8 cellular contexts compared by ENCODE assay signal in the genomic region with DNA sequence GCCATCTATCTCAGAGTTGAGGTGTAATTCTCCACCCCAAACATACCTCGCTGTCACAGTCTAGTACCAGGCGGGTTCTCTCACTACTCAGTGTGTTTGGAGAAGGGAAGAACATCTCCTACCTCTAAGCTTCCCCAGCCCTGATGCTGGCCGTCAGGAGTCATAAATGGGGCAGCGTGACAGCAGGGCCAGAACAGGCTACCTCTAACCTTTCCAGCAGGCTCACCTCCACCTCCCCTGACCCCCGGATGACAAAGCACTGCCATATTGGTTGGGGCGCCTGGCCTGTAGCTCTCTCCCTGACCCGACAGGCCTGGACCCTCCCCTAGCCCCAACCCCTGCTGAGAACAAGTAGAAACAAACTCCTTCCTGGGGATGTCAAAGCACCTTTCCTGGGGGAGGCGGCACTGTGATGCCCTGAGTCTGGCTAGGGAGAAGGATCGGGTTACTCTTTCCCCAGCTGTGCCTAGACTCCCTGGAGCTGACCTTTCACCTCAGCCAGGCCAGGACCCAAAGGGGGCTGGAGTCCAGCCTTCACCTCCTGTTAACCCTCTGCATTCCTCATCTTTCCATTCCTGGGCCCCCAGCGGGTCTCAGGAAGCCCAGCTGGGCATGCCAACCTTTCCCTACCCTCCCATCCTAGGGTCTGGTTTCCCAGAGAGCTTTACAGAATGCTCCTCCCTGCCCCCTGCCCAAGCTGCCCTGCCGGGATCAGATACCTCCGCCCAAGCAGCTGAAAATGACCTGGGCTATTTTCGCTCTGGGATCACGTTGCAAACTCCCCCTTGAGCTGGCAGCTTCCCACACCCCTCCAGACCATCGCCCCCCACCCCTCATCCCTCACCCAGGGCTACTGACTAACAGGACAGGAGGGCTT. TPM values are rescaled to one million over a fixed set of nuclear protein-coding genes. Genes with fewer than 3 reads are reported as not detected.
DNase-seq lines count a peak whose midpoint lies in the region; ATAC-seq and TF ChIP-seq lines count a peak whose summit lies in the region.
"Had no signal": no experiment of that assay in that cellular context is flagged by ENCODE, and none has a peak within 500 bp of the region (broad histone marks: within the 10 kb centered on the region; RNA-seq: fewer than 3 reads in every experiment).

No MANE protein-coding gene starts in this region.

- peak overlapping the region; percentile 18 for H3K4me3 ChIP-seq in HUES48 (ENCODE audit: low read depth, low read length)
- peak overlapping the region in 1 of 2 donors; percentile 55 for H3K4me3 ChIP-seq in ascending aorta
- H3K4me3 ChIP-seq in BE2C (ENCODE audit: low read depth, low read length) = no peak overlapping the region

- no peak for DNase-seq in ascending aorta (ENCODE audit: low spot score in 2 of 2)
- DNase-seq in immature natural killer cell = no peak
- no peak for DNase-seq in stimulated activated naive B cell treated with anti-CD40 and anti-IgM and Interleukin-4, amounts not matched to agents 10 μg/mL and 1 μg/mL and 100 μg/mL, for 72 hours
- DNase-seq in BE2C = no peak
- no peak for DNase-seq in glomerular visceral epithelial cell (ENCODE audit: extremely low spot score)
- no peak for DNase-seq in NCI-H2081 treated with DMSO at 0.1 percent for 48 hours (lab: John Stamatoyannopoulos, UW)
- DNase-seq: NCI-H1436 had no signal

- no peaks in the 10 kb centered on the region for H3K36me3 Mint-ChIP-seq in immature natural killer cell
- H3K36me3 Mint-ChIP-seq in stimulated activated naive B cell treated with anti-CD40 and anti-IgM and Interleukin-4, amounts not matched to agents 10 μg/mL and 1 μg/mL and 100 μg/mL, for 72 hours = peaks cover 0 to 3% of the 10 kb centered on the region in 2 donors

- no peak for ATAC-seq in stimulated activated naive B cell treated with anti-CD40 and anti-IgM and Interleukin-4, amounts not matched to agents 10 μg/mL and 1 μg/mL and 100 μg/mL, for 72 hours (replicated peaks)

- H3K27me3 ChIP-seq in HUES48 (ENCODE audit: control insufficient read depth, insufficient read depth, low read length) (no peaks in the 10 kb centered on the region), ascending aorta (no peaks in the 10 kb centered on the region), BE2C (no peaks in the 10 kb centered on the region)

- 0 out of 2 replicates have a peak overlapping the region, but pooled peaks have one; percentile 13 for H3K9ac ChIP-seq in HUES48 (ENCODE audit: low read depth, low read length)

- H3K4me1 Mint-ChIP-seq in immature natural killer cell = peaks cover 47 to 65% of the 10 kb centered on the region in 2 donors
- H3K4me1 Mint-ChIP-seq in stimulated activated naive B cell treated with anti-CD40 and anti-IgM and Interleukin-4, amounts not matched to agents 10 μg/mL and 1 μg/mL and 100 μg/mL, for 72 hours = peaks cover 41 to 69% of the 10 kb centered on the region in 2 donors

- no peaks in the 10 kb centered on the region for H3K9me3 Mint-ChIP-seq in immature natural killer cell
- no peaks in the 10 kb centered on the region for H3K9me3 Mint-ChIP-seq in stimulated activated naive B cell treated with anti-CD40 and anti-IgM and Interleukin-4, amounts not matched to agents 10 μg/mL and 1 μg/mL and 100 μg/mL, for 72 hours

- H3K27me3 Mint-ChIP-seq in immature natural killer cell (ENCODE audit: low read depth in 3 of 3) = peaks cover 0 to 9% (median 4%) of the 10 kb centered on the region in 3 donors
- no peaks in the 10 kb centered on the region for H3K27me3 Mint-ChIP-seq in stimulated activated naive B cell treated with anti-CD40 and anti-IgM and Interleukin-4, amounts not matched to agents 10 μg/mL and 1 μg/mL and 100 μg/mL, for 72 hours

- intact Hi-C loops in ascending aorta (cut with DNase I) = loop anchor here (1.0 kb wide), 1 partner anchor 41 kb away; no protein-coding TSS in a partner anchor

- H3K27ac Mint-ChIP-seq in immature natural killer cell = peak overlapping the region; percentile 9 to 85 (median 75)
- no peak overlapping the region for H3K27ac Mint-ChIP-seq in stimulated activated naive B cell treated with anti-CD40 and anti-IgM and Interleukin-4, amounts not matched to agents 10 μg/mL and 1 μg/mL and 100 μg/mL, for 72 hours

- no peaks in the 10 kb centered on the region for H3K9me3 ChIP-seq in HUES48 (ENCODE audit: control insufficient read depth, insufficient read depth, low read length)
- H3K9me3 ChIP-seq in ascending aorta = no peaks in the 10 kb centered on the region
- H3K9me3 ChIP-seq in BE2C = no peaks in the 10 kb centered on the region

- no peaks in the 10 kb centered on the region for H3K36me3 ChIP-seq in HUES48 (ENCODE audit: control insufficient read depth, insufficient read depth, low read length)
- H3K36me3 ChIP-seq in ascending aorta = no peaks in the 10 kb centered on the region
- no peaks in the 10 kb centered on the region for H3K36me3 ChIP-seq in BE2C

- H3K4me1 ChIP-seq in HUES48 (ENCODE audit: control insufficient read depth, insufficient read depth, low read length) = peaks cover 78% of the 10 kb centered on the region
- H3K4me1 ChIP-seq in ascending aorta = peaks cover 71 to 97% of the 10 kb centered on the region in 2 donors
- H3K4me1 ChIP-seq in BE2C = peaks cover 32% of the 10 kb centered on the region

- H3K4me3 Mint-ChIP-seq in immature natural killer cell = peak overlapping the region; percentile 64 to 80 (median 73)
- peak overlapping the region; percentile 78 for H3K4me3 Mint-ChIP-seq in stimulated activated naive B cell treated with anti-CD40 and anti-IgM and Interleukin-4, amounts not matched to agents 10 μg/mL and 1 μg/mL and 100 μg/mL, for 72 hours

- peak overlapping the region; percentile 88 for H3K27ac ChIP-seq in HUES48 (ENCODE audit: low read depth, low read length)
- H3K27ac ChIP-seq in ascending aorta = peak overlapping the region; percentile 93 to 96

- no peak for TF ChIP-seq CTCF in ascending aorta (IDR thresholded peaks at IDR 0.05)
- TF ChIP-seq CTCF in BE2C (IDR thresholded peaks at IDR 0.05; ENCODE audit: low read depth, low read length) = no peak

RNA-seq across cellular contexts. Expression of a gene that starts 34.2 kb away (rescaled TPM):
- 205 TPM for total RNA-seq in ascending aorta
- 1 to 10 TPM in 2 of 3 donors, not detected in 1; 1.2 to 6.3 TPM for polyA plus RNA-seq in immature natural killer cell
- 49.9 TPM for polyA plus RNA-seq in BE2C (2012; ENCODE audit: insufficient read depth, insufficient read length, low read depth)
